ENCODE assay signal across 18 cellular contexts in genomic region chr1:65691152-65691900, GRCh38.
DNase-seq lines count a peak whose midpoint lies in the region; ATAC-seq, FAIRE-seq and TF ChIP-seq lines count a peak whose summit lies in the region.
"Had no signal": no experiment of that assay in that cellular context is flagged by ENCODE, and none has a peak within 500 bp of the region (broad histone marks: within the 10 kb centered on the region; RNA-seq: fewer than 3 reads in every experiment).

No MANE protein-coding gene starts in this region.

- H3K4me1 ChIP-seq in DOHH2 (ENCODE audit: control insufficient read depth, low read length) = peaks cover 32% of the 10 kb centered on the region
- H3K4me1 ChIP-seq in endothelial cell of umbilical vein (ENCODE audit: control insufficient read depth, extremely low read depth, insufficient read depth, low read length) = peaks cover 15% of the 10 kb centered on the region
- peaks cover 14% of the 10 kb centered on the region for H3K4me1 ChIP-seq in osteoblast (ENCODE audit: insufficient read depth, low read length)

- H3K4me3 ChIP-seq in DOHH2 (ENCODE audit: low read length) (peak overlapping the region; percentile 18), endothelial cell of umbilical vein (replicated peaks in 1 of 3; ENCODE audit: insufficient read depth in 1 of 3, low read depth in 1 of 3, low read length in 3 of 3) (no peak overlapping the region), osteoblast (ENCODE audit: insufficient read depth, low read length) (no peak overlapping the region)

- peak overlapping the region; percentile 53 for H3K4me2 ChIP-seq in DOHH2 (ENCODE audit: low read length)
- no peak overlapping the region for H3K4me2 ChIP-seq in endothelial cell of umbilical vein (ENCODE audit: insufficient read depth, low read length)
- no peak overlapping the region for H3K4me2 ChIP-seq in osteoblast (ENCODE audit: insufficient read depth, low read length)

- CTCF ChIA-PET in endothelial cell of umbilical vein (lab: Charles Lee) = interaction anchor here (0.5 to 11.1 kb wide), 11 partner anchors 9 to 755 kb away, joined by 3 to 292 read pairs (median 5); partner anchors contain the start of gene DNAJC6

- FAIRE-seq in endothelial cell of umbilical vein (lab: Jason Lieb, UNC) = no peak

- H3K27me3 Mint-ChIP-seq in activated T-helper 2 cell treated with anti-CD3 and anti-CD28 coated beads, Interferon-gamma antibody, Interleukin-2, Interleukin-4, amounts not matched to agents 10 μg/mL and 5 μg/mL and 100 μg/mL, durations not matched to agents 14 hours and 24 hours and 36 hours (ENCODE audit: low read depth) = peaks cover 12% of the 10 kb centered on the region
- H3K27me3 Mint-ChIP-seq: brain had no signal

- dilution Hi-C loops in endothelial cell of umbilical vein (cut with MboI; ENCODE audit: extremely low pct_ligation_motif_present, low sequenced_read_pairs) = no loop called here

- no peak overlapping the region for H2AFZ ChIP-seq in endothelial cell of umbilical vein (ENCODE audit: low read depth, low read length)
- peak overlapping the region; percentile 69 for H2AFZ ChIP-seq in osteoblast (ENCODE audit: low read length)

- H3K27me3 ChIP-seq in DOHH2 (ENCODE audit: control insufficient read depth, low read length) (no peaks in the 10 kb centered on the region), endothelial cell of umbilical vein (ENCODE audit: control insufficient read depth in 2 of 2, insufficient read depth in 2 of 2, low read length in 2 of 2) (no peaks in the 10 kb centered on the region), osteoblast (ENCODE audit: insufficient read depth, low read length) (no peaks in the 10 kb centered on the region)

- H4K20me1 ChIP-seq in DOHH2 (ENCODE audit: control insufficient read depth, insufficient read depth, low read depth, low read length) (no peaks in the 10 kb centered on the region), endothelial cell of umbilical vein (replicated peaks; ENCODE audit: control insufficient read depth, extremely low read depth, insufficient read depth, low read length) (no peaks in the 10 kb centered on the region), osteoblast (ENCODE audit: insufficient read depth, low read length) (no peaks in the 10 kb centered on the region)

- intact Hi-C loops in endothelial cell of umbilical vein (cut with micrococcal nuclease) = loop anchor here (1.0 to 5.0 kb wide), 2 partner anchors 551 to 755 kb away; no protein-coding TSS in a partner anchor
- intact Hi-C loops in activated T-helper 2 cell treated with anti-CD3 and anti-CD28 coated beads, Interferon-gamma antibody, Interleukin-2, Interleukin-4, amounts not matched to agents 10 μg/mL and 5 μg/mL and 100 μg/mL, durations not matched to agents 14 hours and 24 hours and 36 hours (cut with micrococcal nuclease) = no loop called here

- H3K79me2 ChIP-seq in DOHH2 (ENCODE audit: control insufficient read depth, low read length) (no peaks in the 10 kb centered on the region), endothelial cell of umbilical vein (ENCODE audit: control insufficient read depth, insufficient read depth, low read length) (no peaks in the 10 kb centered on the region), osteoblast (ENCODE audit: insufficient read depth, low read length) (no peaks in the 10 kb centered on the region)

- no peak overlapping the region for H3K27ac Mint-ChIP-seq in activated T-helper 2 cell treated with anti-CD3 and anti-CD28 coated beads, Interferon-gamma antibody, Interleukin-2, Interleukin-4, amounts not matched to agents 10 μg/mL and 5 μg/mL and 100 μg/mL, durations not matched to agents 14 hours and 24 hours and 36 hours
- H3K27ac Mint-ChIP-seq: activated T-helper 1 cell treated with anti-CD3 and anti-CD28 coated beads, Interleukin-12 subunit alpha, Interleukin-12 subunit beta, Interleukin-2, Interleukin-4 antibody, amounts not matched to agents 30 ng/mL and 10 ng/mL and 1 ng/mL, durations not matched to agents 14 hours and 24 hours and 36 hours; brain; immature natural killer cell; nephron progenitor cell had no signal

- no peak for ATAC-seq in HG03045 (IDR thresholded peaks at IDR 0.05; ENCODE audit: unreplicated experiment)

- H3F3A ChIP-seq in DOHH2 (ENCODE audit: control insufficient read depth, insufficient read depth) = no peaks in the 10 kb centered on the region

- H3K36me3 ChIP-seq in DOHH2 (ENCODE audit: control insufficient read depth, low read length) (no peaks in the 10 kb centered on the region), endothelial cell of umbilical vein (ENCODE audit: control insufficient read depth in 2 of 2, extremely low read depth in 1 of 2, insufficient read depth in 2 of 2, low read length in 2 of 2) (no peaks in the 10 kb centered on the region), osteoblast (ENCODE audit: insufficient read depth, low read length) (no peaks in the 10 kb centered on the region)

- H3K9ac ChIP-seq in endothelial cell of umbilical vein (replicated peaks; ENCODE audit: extremely low read depth, insufficient read depth, low read length) = no peak overlapping the region

- DNase-seq in NOMO-1 treated with DMSO at 0.1 percent for 48 hours (lab: John Stamatoyannopoulos, UW; ENCODE audit: unreplicated experiment) = peak; percentile 50
- peak; percentile 81 for DNase-seq in endothelial cell of umbilical vein (ENCODE audit: low read depth, low spot score)
- DNase-seq in osteoblast (ENCODE audit: insufficient read length, low spot score, missing footprints) = no peak
- no peak for DNase-seq in DMS114 treated with DMSO at 0.1 percent for 48 hours (lab: John Stamatoyannopoulos, UW; ENCODE audit: unreplicated experiment)
- no peak for DNase-seq in activated T-helper 2 cell treated with anti-CD3 and anti-CD28 coated beads, Interferon-gamma antibody, Interleukin-2, Interleukin-4, amounts not matched to agents 10 μg/mL and 5 μg/mL and 100 μg/mL, durations not matched to agents 14 hours and 24 hours and 36 hours (ENCODE audit: low spot score)
- no peak for DNase-seq in COLO829 (ENCODE audit: low spot score)
- DNase-seq: erythroblast; H7; immature natural killer cell; KG1; NCI-H2171 treated with DMSO at 0.1 percent for 48 hours; nephron progenitor cell; SHP77 treated with DMSO at 0.1 percent for 48 hours; stimulated activated CD4-positive, alpha-beta T cell treated with anti-CD3 and anti-CD28 coated beads, Interleukin-15, amount 100 ng/mL, for 24 hours had no signal

- TF ChIP-seq POLR2A in endothelial cell of umbilical vein (IDR thresholded peaks at IDR 0.05; ENCODE audit: low read depth, low read length) = no peak

- no peaks in the 10 kb centered on the region for H3K36me3 Mint-ChIP-seq in activated T-helper 2 cell treated with anti-CD3 and anti-CD28 coated beads, Interferon-gamma antibody, Interleukin-2, Interleukin-4, amounts not matched to agents 10 μg/mL and 5 μg/mL and 100 μg/mL, durations not matched to agents 14 hours and 24 hours and 36 hours (ENCODE audit: low read depth)
- H3K36me3 Mint-ChIP-seq: brain, immature natural killer cell had no signal

- H3K9me1 ChIP-seq in endothelial cell of umbilical vein (replicated peaks; ENCODE audit: control insufficient read depth, extremely low read depth, insufficient read depth, low read length) = no peaks in the 10 kb centered on the region

- no peaks in the 10 kb centered on the region for H3K9me3 ChIP-seq in DOHH2 (ENCODE audit: control insufficient read depth, insufficient read depth, low read length)
- no peaks in the 10 kb centered on the region for H3K9me3 ChIP-seq in endothelial cell of umbilical vein (replicated peaks; ENCODE audit: control insufficient read depth, insufficient read depth, low read length)
- H3K9me3 ChIP-seq in osteoblast (ENCODE audit: low read depth, low read length) = no peaks in the 10 kb centered on the region

- TF ChIP-seq CTCF in DOHH2 (IDR thresholded peaks at IDR 0.05; ENCODE audit: low read depth, low read length, poor library complexity, severe bottlenecking) (no peak), endothelial cell of umbilical vein (IDR thresholded peaks at IDR 0.05; ENCODE audit: extremely low read depth in 1 of 2, insufficient read depth in 1 of 2, low read depth in 1 of 2, low read length in 2 of 2) (no peak), osteoblast (IDR thresholded peaks at IDR 0.05; ENCODE audit: extremely low read depth, low read depth, low read length) (no peak)

- no peak overlapping the region for H3K4me3 Mint-ChIP-seq in activated T-helper 2 cell treated with anti-CD3 and anti-CD28 coated beads, Interferon-gamma antibody, Interleukin-2, Interleukin-4, amounts not matched to agents 10 μg/mL and 5 μg/mL and 100 μg/mL, durations not matched to agents 14 hours and 24 hours and 36 hours (ENCODE audit: low read depth)
- H3K4me3 Mint-ChIP-seq: activated T-helper 1 cell treated with anti-CD3 and anti-CD28 coated beads, Interleukin-12 subunit alpha, Interleukin-12 subunit beta, Interleukin-2, Interleukin-4 antibody, amounts not matched to agents 30 ng/mL and 10 ng/mL and 1 ng/mL, durations not matched to agents 14 hours and 24 hours and 36 hours; brain; immature natural killer cell; nephron progenitor cell had no signal

- POLR2A ChIA-PET in endothelial cell of umbilical vein (lab: Charles Lee) = no interaction called here

- H3K9me2 ChIP-seq in DOHH2 (replicated peaks; ENCODE audit: control insufficient read depth, low read length) = no peaks in the 10 kb centered on the region

- peaks cover 11% of the 10 kb centered on the region for H3K4me1 Mint-ChIP-seq in activated T-helper 2 cell treated with anti-CD3 and anti-CD28 coated beads, Interferon-gamma antibody, Interleukin-2, Interleukin-4, amounts not matched to agents 10 μg/mL and 5 μg/mL and 100 μg/mL, durations not matched to agents 14 hours and 24 hours and 36 hours (ENCODE audit: low read depth)
- H3K4me1 Mint-ChIP-seq: immature natural killer cell had no signal

- no TSS peak for BruUV-seq in endothelial cell of umbilical vein (replicated peaks; lab: Mats Ljungman, UMichigan)

- H3K9me3 Mint-ChIP-seq in activated T-helper 2 cell treated with anti-CD3 and anti-CD28 coated beads, Interferon-gamma antibody, Interleukin-2, Interleukin-4, amounts not matched to agents 10 μg/mL and 5 μg/mL and 100 μg/mL, durations not matched to agents 14 hours and 24 hours and 36 hours = no peaks in the 10 kb centered on the region
- H3K9me3 Mint-ChIP-seq: activated T-helper 1 cell treated with anti-CD3 and anti-CD28 coated beads, Interleukin-12 subunit alpha, Interleukin-12 subunit beta, Interleukin-2, Interleukin-4 antibody, amounts not matched to agents 30 ng/mL and 10 ng/mL and 1 ng/mL, durations not matched to agents 14 hours and 24 hours and 36 hours; immature natural killer cell had no signal

- peak overlapping the region; percentile 29 for H3K27ac ChIP-seq in DOHH2 (ENCODE audit: low read depth, low read length)
- no peak overlapping the region for H3K27ac ChIP-seq in endothelial cell of umbilical vein (ENCODE audit: insufficient read depth, low read depth, low read length)
- H3K27ac ChIP-seq in osteoblast (ENCODE audit: low read depth, low read length) = no peak overlapping the region

TF ChIP-seq in endothelial cell of umbilical vein, 7 proteins besides CTCF, POLR2A, EP300 and RAD21 (continues in another document):
- no peak for TF ChIP-seq FOS (IDR thresholded peaks at IDR 0.05; ENCODE audit: borderline replicate concordance, insufficient read depth, low read length)
- no peak for TF ChIP-seq POLR2AphosphoS5 (IDR thresholded peaks at IDR 0.05; ENCODE audit: insufficient read depth, low read depth, low read length)
- no peak for TF ChIP-seq MYC (IDR thresholded peaks at IDR 0.05; ENCODE audit: low read depth, low read length)

Comparison
In these comparisons a context has a peak if more than half of its experiments do, and no peak if none do; other contexts are left out.
1. DNase-seq: peak in NOMO-1 treated with DMSO at 0.1 percent for 48 hours (single experiment) and endothelial cell of umbilical vein (single experiment); none in osteoblast (single experiment), DMS114 treated with DMSO at 0.1 percent for 48 hours (single experiment), activated T-helper 2 cell treated with anti-CD3 and anti-CD28 coated beads, Interferon-gamma antibody, Interleukin-2, Interleukin-4, amounts not matched to agents 10 μg/mL and 5 μg/mL and 100 μg/mL, durations not matched to agents 14 hours and 24 hours and 36 hours (single experiment) and COLO829 (single experiment).